Comparison of ENCODE assay signal across 8 cellular contexts in genomic region chr2:135755573-135755972, GRCh38.
"Had no signal": no experiment of that assay in that cellular context is flagged by ENCODE, and none has a peak within 500 bp of the region (broad histone marks: within the 10 kb centered on the region; RNA-seq: fewer than 3 reads in every experiment).

No MANE protein-coding gene starts in this region.

- H3K27me3 Mint-ChIP-seq: IgD-negative memory B cell had no signal

- DNase-seq: IMR-90, KBM-7, KG1 had no signal

- H3K4me3 ChIP-seq: K562 had no signal

- H3K27ac ChIP-seq: HL-60 had no signal

- H3K4me1 Mint-ChIP-seq: IgD-negative memory B cell had no signal

- H3K27ac Mint-ChIP-seq: IgD-negative memory B cell had no signal

- FAIRE-seq: HepG2, HTR-8/SVneo, K562 had no signal

- H3K4me3 Mint-ChIP-seq: IgD-negative memory B cell had no signal

- ATAC-seq: HepG2, K562 had no signal
